ENCODE assay signal across 17 cellular contexts in genomic region chr5:133249593-133249992, GRCh38.
"Had no signal": no experiment of that assay in that cellular context is flagged by ENCODE, and none has a peak within 500 bp of the region (broad histone marks: within the 10 kb centered on the region; RNA-seq: fewer than 3 reads in every experiment).

No MANE protein-coding gene starts in this region.

- H3K4me1 ChIP-seq: heart right ventricle, right atrium auricular region had no signal

- H3K27me3 ChIP-seq: gastrocnemius medialis, heart right ventricle, neutrophil, right atrium auricular region had no signal

- ATAC-seq: gastrocnemius medialis; heart right ventricle; mucosa of descending colon; naive thymus-derived CD4-positive, alpha-beta T cell had no signal

- DNase-seq: activated B cell treated with CpG ODN at 0.5 μM for 24 hours; activated CD4-positive, alpha-beta T cell treated with anti-CD3 and anti-CD28 coated beads, Interleukin-2, amount 10 ng/mL, durations not matched to agents 7 days and 5 days; activated naive CD8-positive, alpha-beta T cell treated with anti-CD3 and anti-CD28 coated beads, Interleukin-2, amount 10 ng/mL, durations not matched to agents 7 days and 5 days; gastrocnemius medialis; heart right ventricle; mucosa of descending colon; naive thymus-derived CD4-positive, alpha-beta T cell; stimulated activated CD4-positive, alpha-beta T cell treated with anti-CD3 and anti-CD28 coated beads, Interleukin-4, amount 100 ng/mL, for 4 hours; stimulated activated CD8-positive, alpha-beta memory T cell treated with anti-CD3 and anti-CD28 coated beads, Interleukin-4, amount 100 ng/mL, for 48 hours; stimulated activated naive CD4-positive, alpha-beta T cell treated with Interleukin-2 at 50 U/mL for 16 hours; T-helper 2 cell; trophoblast cell had no signal

- H3K36me3 ChIP-seq: gastrocnemius medialis, heart right ventricle, neutrophil, right atrium auricular region had no signal

- H3K4me3 ChIP-seq: gastrocnemius medialis, heart right ventricle, mucosa of descending colon, right atrium auricular region, skin epidermis had no signal

- H3K27ac ChIP-seq: epithelial cell of prostate, heart right ventricle, neutrophil, right atrium auricular region, skin epidermis had no signal

- FAIRE-seq: islet of Langerhans had no signal

- H3K9me3 ChIP-seq: gastrocnemius medialis, heart right ventricle, mucosa of descending colon, neutrophil, right atrium auricular region had no signal
